20 cellular contexts compared by ENCODE assay signal in genomic region chr10:73552819-73553218, GRCh38. TPM values are rescaled to one million over a fixed set of nuclear protein-coding genes. Genes with fewer than 3 reads are reported as not detected.
DNase-seq lines count a peak whose midpoint lies in the region; ATAC-seq and TF ChIP-seq lines count a peak whose summit lies in the region.
"Had no signal": no experiment of that assay in that cellular context is flagged by ENCODE, and none has a peak within 500 bp of the region (broad histone marks: within the 10 kb centered on the region; RNA-seq: fewer than 3 reads in every experiment).

No MANE protein-coding gene starts in this region.

- H3K4me1 ChIP-seq in sigmoid colon = peaks cover 0 to 27% (median 21%) of the 10 kb centered on the region in 4 donors
- H3K4me1 ChIP-seq: uterus had no signal

- no peak overlapping the region for H3K4me3 ChIP-seq in sigmoid colon
- H3K4me3 ChIP-seq: pancreas, uterus had no signal

- no peak overlapping the region for H3K4me3 Mint-ChIP-seq in activated CD4-positive, alpha-beta T cell treated with anti-CD3 and anti-CD28 coated beads for 36 hours
- H3K4me3 Mint-ChIP-seq: activated T-cell treated with anti-CD3 and anti-CD28 coated beads, Interleukin-2, amount 50 U/mL, for 4 hours; central memory CD8-positive, alpha-beta T cell; stimulated activated naive B cell treated with anti-CD40 and anti-IgM and Interleukin-4, amounts not matched to agents 10 μg/mL and 1 μg/mL and 100 μg/mL, for 72 hours; T-cell had no signal

- TF ChIP-seq EP300 in sigmoid colon (IDR thresholded peaks at IDR 0.05) = no peak

- H3K9me3 Mint-ChIP-seq in activated CD4-positive, alpha-beta T cell treated with anti-CD3 and anti-CD28 coated beads for 36 hours (ENCODE audit: low read depth) = no peaks in the 10 kb centered on the region
- H3K9me3 Mint-ChIP-seq: activated T-cell treated with anti-CD3 and anti-CD28 coated beads, Interleukin-2, amount 50 U/mL, for 4 hours; central memory CD8-positive, alpha-beta T cell; stimulated activated naive B cell treated with anti-CD40 and anti-IgM and Interleukin-4, amounts not matched to agents 10 μg/mL and 1 μg/mL and 100 μg/mL, for 72 hours; T-cell had no signal

- 20 to 63% methylated on average over 2 of the region's 2 CpGs for WGBS in sigmoid colon, 2 donors

- POLR2A ChIA-PET in activated CD4-positive, alpha-beta T cell treated with anti-CD3 and anti-CD28 coated beads for 36 hours (lab: Charles Lee) = no interaction called here

- H3K27ac Mint-ChIP-seq in activated CD4-positive, alpha-beta T cell treated with anti-CD3 and anti-CD28 coated beads for 36 hours = no peak overlapping the region
- H3K27ac Mint-ChIP-seq: stimulated activated naive B cell treated with anti-CD40 and anti-IgM and Interleukin-4, amounts not matched to agents 10 μg/mL and 1 μg/mL and 100 μg/mL, for 72 hours; T-cell had no signal

- H3K4me1 Mint-ChIP-seq in activated CD4-positive, alpha-beta T cell treated with anti-CD3 and anti-CD28 coated beads for 36 hours = no peaks in the 10 kb centered on the region
- H3K4me1 Mint-ChIP-seq: central memory CD8-positive, alpha-beta T cell; T-cell had no signal

- TF ChIP-seq POLR2A in sigmoid colon (IDR thresholded peaks at IDR 0.05) = no peak

- no peaks in the 10 kb centered on the region for H3K27me3 Mint-ChIP-seq in activated CD4-positive, alpha-beta T cell treated with anti-CD3 and anti-CD28 coated beads for 36 hours
- H3K27me3 Mint-ChIP-seq: central memory CD8-positive, alpha-beta T cell; stimulated activated naive B cell treated with anti-CD40 and anti-IgM and Interleukin-4, amounts not matched to agents 10 μg/mL and 1 μg/mL and 100 μg/mL, for 72 hours; T-cell had no signal

- H3K27ac ChIP-seq in 22Rv1 = peak overlapping the region; percentile 71
- H3K27ac ChIP-seq in VCaP = peak overlapping the region; percentile 68
- H3K27ac ChIP-seq in layer of hippocampus (ENCODE audit: low read depth, low read length) = peak overlapping the region; percentile 90
- H3K27ac ChIP-seq in sigmoid colon = peak overlapping the region; percentile 42 to 76 (median 62)
- H3K27ac ChIP-seq: uterus had no signal

- no peaks in the 10 kb centered on the region for H3K36me3 ChIP-seq in sigmoid colon
- H3K36me3 ChIP-seq: pancreas, uterus had no signal

- H3K27me3 ChIP-seq in layer of hippocampus (ENCODE audit: control insufficient read depth, insufficient read depth, low read length) (no peaks in the 10 kb centered on the region), sigmoid colon (no peaks in the 10 kb centered on the region)
- H3K27me3 ChIP-seq: pancreas, uterus had no signal

- H3K9me3 ChIP-seq in sigmoid colon = no peaks in the 10 kb centered on the region
- H3K9me3 ChIP-seq: pancreas, uterus had no signal

- DNase-seq in sigmoid colon (no peak), LoVo (ENCODE audit: low spot score) (no peak), mesenteric fat pad (ENCODE audit: low spot score) (no peak), HuH-7 (ENCODE audit: low spot score) (no peak)
- no peak for DNase-seq in activated CD4-positive, alpha-beta T cell treated with anti-CD3 and anti-CD28 coated beads for 36 hours
- DNase-seq: activated CD4-positive, alpha-beta T cell treated with anti-CD3 and anti-CD28 coated beads, Interleukin-2, amount 50 U/mL, for 48 hours; activated T-cell treated with anti-CD3 and anti-CD28 coated beads, Interleukin-2, amount 50 U/mL, for 4 hours; H7; Kasumi-1; left cardiac atrium; NCI-H1417 treated with DMSO at 0.1 percent for 48 hours; NCI-H226; pancreas; stimulated activated naive B cell treated with anti-CD40 and anti-IgM and Interleukin-4, amounts not matched to agents 10 μg/mL and 1 μg/mL and 100 μg/mL, for 72 hours; T-cell; uterus had no signal

- TF ChIP-seq CTCF in 22Rv1 (IDR thresholded peaks at IDR 0.05) (no peak), VCaP (conservative IDR thresholded peaks at IDR 0.05) (no peak), sigmoid colon (IDR thresholded peaks at IDR 0.05) (no peak)

- intact Hi-C loops in sigmoid colon (cut with DNase I) = no loop called here
- intact Hi-C loops in activated CD4-positive, alpha-beta T cell treated with anti-CD3 and anti-CD28 coated beads for 36 hours (cut with DNase I, micrococcal nuclease) = no loop called here

- no peak for ATAC-seq in activated CD4-positive, alpha-beta T cell treated with anti-CD3 and anti-CD28 coated beads for 36 hours
- ATAC-seq: activated T-cell treated with anti-CD3 and anti-CD28 coated beads, Interleukin-2, amount 50 U/mL, for 4 hours; T-cell had no signal

- CTCF ChIA-PET in activated CD4-positive, alpha-beta T cell treated with anti-CD3 and anti-CD28 coated beads for 36 hours (lab: Charles Lee) = interaction anchor here (1.0 to 1.1 kb wide), 2 partner anchors 20 to 24 kb away, joined by 3 read pairs; no protein-coding TSS in a partner anchor

- no peaks in the 10 kb centered on the region for H3K36me3 Mint-ChIP-seq in activated CD4-positive, alpha-beta T cell treated with anti-CD3 and anti-CD28 coated beads for 36 hours (ENCODE audit: low read depth)
- H3K36me3 Mint-ChIP-seq: stimulated activated naive B cell treated with anti-CD40 and anti-IgM and Interleukin-4, amounts not matched to agents 10 μg/mL and 1 μg/mL and 100 μg/mL, for 72 hours had no signal

RNA-seq across cellular contexts. Expression of gene USP54, which starts 38.3 kb away (rescaled TPM):
- total RNA-seq in sigmoid colon (10 to 100 TPM; 30.8 to 71.2 (median 40.6) TPM), mesenteric fat pad (16.0 TPM)
- polyA plus RNA-seq in sigmoid colon = 10 to 100 TPM; 14.4 to 19.1 (median 18.5) TPM
- 1 to 10 TPM; 4.3 to 4.5 TPM for total RNA-seq in activated CD4-positive, alpha-beta T cell treated with anti-CD3 and anti-CD28 coated beads for 36 hours

RNA-seq across cellular contexts. Expression of gene PPP3CB, which starts 57.0 kb away (rescaled TPM):
- total RNA-seq in sigmoid colon (100 to 1,000 TPM in 1 of 4 donors, 10 to 100 TPM in 3; 75.5 to 103 (median 85.8) TPM), mesenteric fat pad (50.5 TPM)
- polyA plus RNA-seq in sigmoid colon = 10 to 100 TPM; 21.0 to 23.8 (median 22.2) TPM
- 10 to 100 TPM; 42.3 to 45.3 TPM for total RNA-seq in activated CD4-positive, alpha-beta T cell treated with anti-CD3 and anti-CD28 coated beads for 36 hours
